In genomic region chr16:54242199-54242598, GRCh38 we compare ENCODE assay signal across 14 cellular contexts. TPM values are rescaled to one million over a fixed set of nuclear protein-coding genes. Genes with fewer than 3 reads are reported as not detected.
DNase-seq lines count a peak whose midpoint lies in the region; ATAC-seq, FAIRE-seq and TF ChIP-seq lines count a peak whose summit lies in the region.
"Had no signal": no experiment of that assay in that cellular context is flagged by ENCODE, and none has a peak within 500 bp of the region (broad histone marks: within the 10 kb centered on the region; RNA-seq: fewer than 3 reads in every experiment).

No MANE protein-coding gene starts in this region.

- H3K27me3 Mint-ChIP-seq in activated CD8-positive, alpha-beta T cell treated with anti-CD3 and anti-CD28 coated beads for 36 hours, result peaks cover 3% of the 10 kb centered on the region
- H3K27me3 Mint-ChIP-seq in activated CD8-positive, alpha-beta T cell treated with anti-CD3 and anti-CD28 coated beads, Interleukin-2, amount 10 ng/mL, durations not matched to agents 7 days and 5 days (ENCODE audit: low read depth), result no peaks in the 10 kb centered on the region

- no peak overlapping the region for H3K56ac ChIP-seq in H1 (replicated peaks; ENCODE audit: insufficient read length, low read depth, low read length)

- peaks cover 0 to 1% of the 10 kb centered on the region in 2 experiments for H4K20me1 ChIP-seq in H1 (replicated peaks in 1 of 2; ENCODE audit: control insufficient read depth in 1 of 2, insufficient read depth in 2 of 2, low read length in 2 of 2)

- H3K18ac ChIP-seq in H1 (ENCODE audit: extremely low read depth, low read length), result no peak overlapping the region

- 0 out of 2 replicates have a peak overlapping the region, but pooled peaks have one; percentile 11 for H2BK15ac ChIP-seq in H1 (ENCODE audit: low read length)

- no peak overlapping the region for H2AFZ ChIP-seq in H1 (ENCODE audit: low read length)

- TF ChIP-seq EP300 in H1 (IDR thresholded peaks at IDR 0.05; ENCODE audit: borderline replicate concordance in 1 of 2, low read depth in 2 of 2, low read length in 2 of 2), result no peak

- no peak overlapping the region for H2BK12ac ChIP-seq in H1 (ENCODE audit: low read depth, low read length)

- H3K4me3 ChIP-seq in H1 (ENCODE audit: extremely low read depth in 1 of 4, insufficient read depth in 2 of 4, low read depth in 3 of 4, low read length in 4 of 4) (no peak overlapping the region), testis (no peak overlapping the region)
- H3K4me3 ChIP-seq: SJSA1, upper lobe of right lung had no signal

- no peaks in the 10 kb centered on the region for H3K9me3 Mint-ChIP-seq in activated CD8-positive, alpha-beta T cell treated with anti-CD3 and anti-CD28 coated beads for 36 hours
- H3K9me3 Mint-ChIP-seq in activated CD8-positive, alpha-beta T cell treated with anti-CD3 and anti-CD28 coated beads, Interleukin-2, amount 10 ng/mL, durations not matched to agents 7 days and 5 days (ENCODE audit: insufficient read depth), result no peaks in the 10 kb centered on the region

- H4K91ac ChIP-seq in H1 (replicated peaks; ENCODE audit: insufficient read length, low read length), result no peak overlapping the region

- H3K4me3 Mint-ChIP-seq in activated CD8-positive, alpha-beta T cell treated with anti-CD3 and anti-CD28 coated beads for 36 hours, result no peak overlapping the region
- H3K4me3 Mint-ChIP-seq in activated CD8-positive, alpha-beta T cell treated with anti-CD3 and anti-CD28 coated beads, Interleukin-2, amount 10 ng/mL, durations not matched to agents 7 days and 5 days, result no peak overlapping the region
- H3K4me3 Mint-ChIP-seq: activated CD4-positive, alpha-beta T cell treated with anti-CD3 and anti-CD28 coated beads, Interleukin-2, amount 10 ng/mL, durations not matched to agents 7 days and 5 days; natural killer cell had no signal

- POLR2A ChIA-PET in activated CD8-positive, alpha-beta T cell treated with anti-CD3 and anti-CD28 coated beads for 36 hours (lab: Charles Lee), result no interaction called here
- POLR2A ChIA-PET in activated CD8-positive, alpha-beta T cell treated with anti-CD3 and anti-CD28 coated beads, Interleukin-2, amount 10 ng/mL, durations not matched to agents 7 days and 5 days (lab: Charles Lee), result no interaction called here
- POLR2A ChIA-PET in H1 (lab: Charles Lee; ENCODE audit: partially characterized antibody), result interaction anchor here (1.3 to 1.6 kb wide), 2 partner anchors 11 to 45 kb away, joined by 5 to 6 read pairs; partner anchors contain the start of gene IRX3

- H3K79me2 ChIP-seq in H1 (ENCODE audit: control insufficient read depth in 1 of 2, insufficient read depth in 2 of 2, low read length in 2 of 2), result no peaks in the 10 kb centered on the region

- TF ChIP-seq CTCF in activated CD8-positive, alpha-beta T cell treated with anti-CD3 and anti-CD28 coated beads for 36 hours (IDR thresholded peaks at IDR 0.05), result no peak
- TF ChIP-seq CTCF in H1 (IDR thresholded peaks at IDR 0.05; ENCODE audit: control extremely low read depth in 1 of 3, insufficient read depth in 1 of 3, low read depth in 1 of 3, low read length in 3 of 3) (peak in 2 of 3 experiments; percentile 11 to 14; a peak in 2 of 4 replicates), testis (IDR thresholded peaks at IDR 0.05) (no peak)

- CTCF ChIA-PET in activated CD8-positive, alpha-beta T cell treated with anti-CD3 and anti-CD28 coated beads for 36 hours (lab: Charles Lee), result no interaction called here
- CTCF ChIA-PET in activated CD8-positive, alpha-beta T cell treated with anti-CD3 and anti-CD28 coated beads, Interleukin-2, amount 10 ng/mL, durations not matched to agents 7 days and 5 days (lab: Charles Lee), result no interaction called here
- CTCF ChIA-PET in H1 (lab: Charles Lee; ENCODE audit: partially characterized antibody), result interaction anchor here (0.6 to 1.7 kb wide), 4 partner anchors 16 to 301 kb away, joined by 3 to 4 read pairs (median 4); no protein-coding TSS in a partner anchor

- H4K5ac ChIP-seq in H1 (ENCODE audit: insufficient read length, low read depth, low read length), result no peak overlapping the region

- no peak overlapping the region for H3K23ac ChIP-seq in H1 (ENCODE audit: insufficient read length)

- peak; percentile 2 for DNase-seq in activated CD8-positive, alpha-beta T cell treated with anti-CD3 and anti-CD28 coated beads for 36 hours
- no peak for DNase-seq in activated CD8-positive, alpha-beta T cell treated with anti-CD3 and anti-CD28 coated beads, Interleukin-2, amount 10 ng/mL, durations not matched to agents 7 days and 5 days
- DNase-seq in NCI-H2171 treated with DMSO at 0.1 percent for 48 hours (lab: John Stamatoyannopoulos, UW), result peak; percentile 89
- peak; percentile 7 to 67 for DNase-seq in H1 (ENCODE audit: low read depth in 1 of 2, low spot score in 2 of 2)
- DNase-seq in testis, result peak; percentile 48
- DNase-seq in activated naive CD4-positive, alpha-beta T cell treated with anti-CD3 and anti-CD28 coated beads, Interleukin-2, amount 50 U/mL, for 16 hours, result no peak
- DNase-seq in T-helper 2 cell, result no peak
- DNase-seq in NOMO-1 (lab: John Stamatoyannopoulos, UW; ENCODE audit: unreplicated experiment in 2 of 2), result no peak
- DNase-seq: activated CD4-positive, alpha-beta T cell treated with anti-CD3 and anti-CD28 coated beads, Interleukin-2, amount 10 ng/mL, durations not matched to agents 7 days and 5 days; natural killer cell; NCI-H2107; upper lobe of right lung had no signal

- intact Hi-C loops in activated CD8-positive, alpha-beta T cell treated with anti-CD3 and anti-CD28 coated beads for 36 hours (cut with micrococcal nuclease), result no loop called here
- intact Hi-C loops in testis (cut with DNase I; ENCODE audit: low total_unique reads), result no loop called here

- ATAC-seq in activated CD8-positive, alpha-beta T cell treated with anti-CD3 and anti-CD28 coated beads for 36 hours, result no peak
- no peak for ATAC-seq in activated CD8-positive, alpha-beta T cell treated with anti-CD3 and anti-CD28 coated beads, Interleukin-2, amount 10 ng/mL, durations not matched to agents 7 days and 5 days
- ATAC-seq: natural killer cell, upper lobe of right lung had no signal

- H3K9me3 ChIP-seq in H1 (ENCODE audit: insufficient read depth in 2 of 2, low read depth in 1 of 2, low read length in 1 of 2) (no peaks in the 10 kb centered on the region), testis (no peaks in the 10 kb centered on the region)
- H3K9me3 ChIP-seq: SJSA1, upper lobe of right lung had no signal

- H3K23me2 ChIP-seq in H1 (ENCODE audit: low read depth, low read length), result 0 out of 2 replicates have a peak, but pooled peaks cover 3% of the 10 kb centered on the region

- H2BK20ac ChIP-seq in H1 (ENCODE audit: low read length), result no peak overlapping the region

- H3K79me1 ChIP-seq in H1 (ENCODE audit: low read depth, low read length), result no peaks in the 10 kb centered on the region

- no peaks in the 10 kb centered on the region for H3K36me3 ChIP-seq in H1 (ENCODE audit: control insufficient read depth in 2 of 4, insufficient read depth in 4 of 4, low read length in 3 of 4)
- no peaks in the 10 kb centered on the region for H3K36me3 ChIP-seq in testis (ENCODE audit: low read depth, missing control alignments)
- H3K36me3 ChIP-seq: SJSA1, upper lobe of right lung had no signal

- H3K14ac ChIP-seq in H1 (ENCODE audit: insufficient read length), result no peak overlapping the region

- H3K27ac ChIP-seq in H1 (ENCODE audit: low read depth, low read length) (no peak overlapping the region), testis (no peak overlapping the region)
- H3K27ac ChIP-seq: SJSA1, upper lobe of right lung had no signal

- peak overlapping the region in 1 of 2 experiments; percentile 18; a peak in 1 of 4 replicates for H3K4me2 ChIP-seq in H1 (ENCODE audit: insufficient read depth in 1 of 2, low read depth in 2 of 2, low read length in 2 of 2)

- H2BK5ac ChIP-seq in H1 (ENCODE audit: low read depth, low read length), result no peak overlapping the region; the same call in 1 of the 2 replicates

- 73% methylated on average over 4 of the region's 4 CpGs; no CpG with 5 or more reads in 1 of the 2 experiments for WGBS in H1 (ENCODE audit: extremely low coverage in 1 of 2, insufficient coverage in 1 of 2, insufficient read length in 1 of 2, insufficient replicate concordance in 2 of 2, low coverage in 1 of 2, low lambda C conversion rate in 2 of 2, missing lambda C conversion rate in 1 of 2), 2 experiments
- 63 to 65% methylated on average over 4 of the region's 4 CpGs for WGBS in testis, 2 donors

- no peak overlapping the region for H3K27ac Mint-ChIP-seq in activated CD8-positive, alpha-beta T cell treated with anti-CD3 and anti-CD28 coated beads for 36 hours
- no peak overlapping the region for H3K27ac Mint-ChIP-seq in activated CD8-positive, alpha-beta T cell treated with anti-CD3 and anti-CD28 coated beads, Interleukin-2, amount 10 ng/mL, durations not matched to agents 7 days and 5 days
- H3K27ac Mint-ChIP-seq: activated CD4-positive, alpha-beta T cell treated with anti-CD3 and anti-CD28 coated beads, Interleukin-2, amount 10 ng/mL, durations not matched to agents 7 days and 5 days; natural killer cell had no signal

- H3K4ac ChIP-seq in H1 (replicated peaks; ENCODE audit: insufficient read length, low read depth, low read length), result no peak overlapping the region

- H3K4me1 Mint-ChIP-seq in activated CD8-positive, alpha-beta T cell treated with anti-CD3 and anti-CD28 coated beads for 36 hours (ENCODE audit: low read depth), result no peaks in the 10 kb centered on the region
- H3K4me1 Mint-ChIP-seq in activated CD8-positive, alpha-beta T cell treated with anti-CD3 and anti-CD28 coated beads, Interleukin-2, amount 10 ng/mL, durations not matched to agents 7 days and 5 days (ENCODE audit: low read depth), result no peaks in the 10 kb centered on the region
- H3K4me1 Mint-ChIP-seq: activated CD4-positive, alpha-beta T cell treated with anti-CD3 and anti-CD28 coated beads, Interleukin-2, amount 10 ng/mL, durations not matched to agents 7 days and 5 days; natural killer cell had no signal

- TF ChIP-seq POLR2A in H1 (IDR thresholded peaks at IDR 0.05; ENCODE audit: control extremely low read depth in 1 of 2, low read depth in 2 of 2, low read length in 2 of 2), result no peak
- TF ChIP-seq POLR2A in testis (IDR thresholded peaks at IDR 0.05), result no peak

- H3K27me3 ChIP-seq in H1 (replicated peaks in 1 of 4; ENCODE audit: control insufficient read depth in 3 of 4, extremely low read depth in 1 of 4, insufficient read depth in 3 of 4, low read length in 3 of 4) (no peaks in the 10 kb centered on the region), testis (no peaks in the 10 kb centered on the region)
- H3K27me3 ChIP-seq: SJSA1, upper lobe of right lung had no signal

- no peak overlapping the region for H2AK5ac ChIP-seq in H1 (ENCODE audit: low read depth, low read length)

- H3K9ac ChIP-seq in H1 (replicated peaks in 1 of 4; ENCODE audit: extremely low read depth in 1 of 4, low read depth in 3 of 4, low read length in 3 of 4), result no peak overlapping the region

- H2BK120ac ChIP-seq in H1 (replicated peaks; ENCODE audit: low read depth, low read length), result no peak overlapping the region

- no peaks in the 10 kb centered on the region for H3K36me3 Mint-ChIP-seq in activated CD8-positive, alpha-beta T cell treated with anti-CD3 and anti-CD28 coated beads for 36 hours (ENCODE audit: low read depth)
- no peaks in the 10 kb centered on the region for H3K36me3 Mint-ChIP-seq in activated CD8-positive, alpha-beta T cell treated with anti-CD3 and anti-CD28 coated beads, Interleukin-2, amount 10 ng/mL, durations not matched to agents 7 days and 5 days (ENCODE audit: low read depth)
- H3K36me3 Mint-ChIP-seq: natural killer cell had no signal

- TF ChIP-seq RAD21 in H1 (IDR thresholded peaks at IDR 0.05 in 1 of 2, conservative IDR thresholded peaks at IDR 0.05 in 1 of 2; ENCODE audit: low read depth in 2 of 2, low read length in 2 of 2), result peak; percentile 18 to 31; a peak in 3 of 4 replicates

- no peaks in the 10 kb centered on the region; a peak in 1 of 7 replicates for H3K4me1 ChIP-seq in H1 (replicated peaks in 1 of 4; ENCODE audit: control insufficient read depth in 3 of 4, insufficient read depth in 4 of 4, low read length in 3 of 4)
- H3K4me1 ChIP-seq in testis, result no peaks in the 10 kb centered on the region
- H3K4me1 ChIP-seq: SJSA1, upper lobe of right lung had no signal

- peak; percentile 97 for FAIRE-seq in H1 (lab: Jason Lieb, UNC)
- FAIRE-seq: islet of Langerhans had no signal

- H4K8ac ChIP-seq in H1 (ENCODE audit: extremely low read depth, insufficient read depth, low read length), result no peak overlapping the region

RNA-seq across cellular contexts. Expression of gene IRX3, which starts 44.4 kb away (rescaled TPM):
- not detected for total RNA-seq in activated CD8-positive, alpha-beta T cell treated with anti-CD3 and anti-CD28 coated beads for 36 hours
- total RNA-seq in activated CD8-positive, alpha-beta T cell treated with anti-CD3 and anti-CD28 coated beads, Interleukin-2, amount 10 ng/mL, durations not matched to agents 7 days and 5 days, result not detected
- total RNA-seq in H1 (2021; fragmentation: NEBNext Ultra II Directional; extraction: Animal tissue kit (Norgen Biotek cat#: 25700)), result 1.6 and 2.9 TPM in 2 replicates
- polyA plus RNA-seq in H1 (2011; rRNA removed), result 0.50 and 1.7 TPM in 2 replicates
- 1.6 TPM for polyA plus RNA-seq in H1 (2011; cell fraction: cytosol; rRNA removed)
- 1.5 TPM for polyA plus RNA-seq in H1 (2011; cell fraction: nucleus; rRNA removed)
- polyA plus RNA-seq in H1 (2012, experiment 1 of 2), result 1.2 to 1.8 TPM (median 1.5 TPM) in 4 replicates
- 1.2 TPM for polyA plus RNA-seq in H1 (2012, experiment 2 of 2)
- 1.6 TPM for polyA plus RNA-seq in H1 (2013, experiment 1 of 2)
- polyA plus RNA-seq in H1 (2013, experiment 2 of 2), result 2.4 TPM
- polyA minus RNA-seq in H1 (2011; rRNA and poly(A)+ RNA removed), result 0.13 TPM in 1 of 2 replicates, not detected in the other
- 2.6 TPM for polyA minus RNA-seq in H1 (2011; cell fraction: cytosol; rRNA and poly(A)+ RNA removed)
- polyA minus RNA-seq in H1 (2011; cell fraction: nucleus; rRNA and poly(A)+ RNA removed), result 1.8 TPM
- 1 to 10 TPM; 1.2 to 1.6 TPM for total RNA-seq in testis
- polyA plus RNA-seq in testis (ENCODE audit: insufficient read depth, low read depth, low replicate concordance), result 1.2 TPM
- total RNA-seq: activated CD4-positive, alpha-beta T cell treated with anti-CD3 and anti-CD28 coated beads, Interleukin-2, amount 10 ng/mL, durations not matched to agents 7 days and 5 days; natural killer cell had no signal

Comparison
In these comparisons a context has a peak if more than half of its experiments do, and no peak if none do; other contexts are left out.
1. DNase-seq: peak in activated CD8-positive, alpha-beta T cell treated with anti-CD3 and anti-CD28 coated beads for 36 hours (single experiment), NCI-H2171 treated with DMSO at 0.1 percent for 48 hours (single experiment), H1 (2 of 2) and testis (single experiment); none in activated CD8-positive, alpha-beta T cell treated with anti-CD3 and anti-CD28 coated beads, Interleukin-2, amount 10 ng/mL, durations not matched to agents 7 days and 5 days (single experiment), activated naive CD4-positive, alpha-beta T cell treated with anti-CD3 and anti-CD28 coated beads, Interleukin-2, amount 50 U/mL, for 16 hours (single experiment), T-helper 2 cell (0 of 5) and NOMO-1 (0 of 2).
2. CTCF ChIP-seq: peak in H1 (2 of 3); none in activated CD8-positive, alpha-beta T cell treated with anti-CD3 and anti-CD28 coated beads for 36 hours (single experiment) and testis (0 of 3).